Comparison of ENCODE assay signal across 21 cellular contexts in the genomic region with DNA sequence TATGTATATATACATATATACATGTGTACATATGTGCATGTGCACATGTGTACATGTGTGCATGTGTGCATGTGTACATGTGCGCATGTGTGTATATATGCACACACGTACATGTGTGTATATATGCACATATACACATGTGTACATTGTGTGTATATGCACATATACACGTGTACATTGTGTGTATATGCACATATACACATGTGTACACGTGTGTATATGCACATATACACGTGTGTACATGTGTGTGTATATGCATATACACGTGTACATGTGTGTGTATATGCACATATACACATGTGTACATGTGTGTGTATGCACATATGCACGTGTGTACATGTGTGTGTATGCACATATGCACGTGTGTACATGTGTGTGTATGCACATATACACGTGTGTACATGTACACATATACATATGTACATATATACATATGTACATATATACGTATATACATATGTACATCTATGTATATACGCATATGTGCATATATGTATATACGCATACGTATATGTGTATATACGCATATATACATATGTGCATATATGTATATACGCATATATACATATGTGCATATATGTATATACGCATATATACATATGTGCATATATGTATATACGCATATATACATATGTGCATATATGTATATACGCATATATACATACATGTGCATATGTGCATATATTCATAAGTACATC.
"Had no signal": no experiment of that assay in that cellular context is flagged by ENCODE, and none has a peak within 500 bp of the region (broad histone marks: within the 10 kb centered on the region; RNA-seq: fewer than 3 reads in every experiment).

No MANE protein-coding gene starts in this region.

- H3K4me2 ChIP-seq: neural progenitor cell had no signal

- H2AFZ ChIP-seq: neural progenitor cell had no signal

- H3K27me3 ChIP-seq: gastrocnemius medialis, left lung, neural progenitor cell, right atrium auricular region, sigmoid colon, spleen, tibial nerve, upper lobe of right lung, vagina had no signal

- DNase-seq: dermis blood vessel endothelial cell; effector memory CD4-positive, alpha-beta T cell; gastrocnemius medialis; head of caudate nucleus; kidney; left lung; mesendoderm; midbrain; naive thymus-derived CD4-positive, alpha-beta T cell; sigmoid colon; spleen; stimulated activated CD4-positive, alpha-beta T cell treated with anti-CD3 and anti-CD28 coated beads, Interleukin-2, amount 100 ng/mL, for 48 hours; stimulated activated naive B cell treated with anti-CD40 and anti-IgM and Interleukin-4, amounts not matched to agents 10 μg/mL and 1 μg/mL and 100 μg/mL, for 72 hours; upper lobe of right lung had no signal

- H3K9me3 ChIP-seq: gastrocnemius medialis, left lung, prostate gland, right atrium auricular region, sigmoid colon, spleen, thoracic aorta, tibial nerve, upper lobe of right lung, vagina had no signal

- H3K4me1 ChIP-seq: gastrocnemius medialis, left lung, neural progenitor cell, prostate gland, right atrium auricular region, sigmoid colon, spleen, tibial nerve, upper lobe of right lung, vagina had no signal

- H3K9ac ChIP-seq: neural progenitor cell had no signal

- H3K4me3 ChIP-seq: coronary artery, gastrocnemius medialis, left lung, neural progenitor cell, prostate gland, right atrium auricular region, sigmoid colon, spleen, thoracic aorta, tibial nerve, upper lobe of right lung, vagina had no signal

- H3K27ac ChIP-seq: coronary artery, gastrocnemius medialis, left lung, neural progenitor cell, prostate gland, right atrium auricular region, sigmoid colon, spleen, thoracic aorta, tibial nerve, upper lobe of right lung, vagina had no signal

- H3K36me3 ChIP-seq: gastrocnemius medialis, left lung, neural progenitor cell, prostate gland, right atrium auricular region, sigmoid colon, spleen, thoracic aorta, tibial nerve, upper lobe of right lung, vagina had no signal

- ATAC-seq: gastrocnemius medialis; left lung; naive thymus-derived CD4-positive, alpha-beta T cell; stimulated activated naive B cell treated with anti-CD40 and anti-IgM and Interleukin-4, amounts not matched to agents 10 μg/mL and 1 μg/mL and 100 μg/mL, for 72 hours; upper lobe of right lung had no signal
